ENCODE assay signal across 1 cellular context in genomic region chr19:39645800-39646411, GRCh38.
TF ChIP-seq lines count a peak whose summit lies in the region.

No MANE protein-coding gene starts in this region.

TF ChIP-seq in IMR-90, 13 proteins besides CTCF, POLR2A, EP300 and RAD21 (continued from another document):
- TF ChIP-seq ELK1 (IDR thresholded peaks at IDR 0.05; ENCODE audit: borderline replicate concordance, low read depth, low read length) (no peak), SMC3 (IDR thresholded peaks at IDR 0.05; ENCODE audit: low read depth, low read length) (no peak), RFX5 (IDR thresholded peaks at IDR 0.05; ENCODE audit: low read depth, low read length) (no peak)
